In the genomic region with DNA sequence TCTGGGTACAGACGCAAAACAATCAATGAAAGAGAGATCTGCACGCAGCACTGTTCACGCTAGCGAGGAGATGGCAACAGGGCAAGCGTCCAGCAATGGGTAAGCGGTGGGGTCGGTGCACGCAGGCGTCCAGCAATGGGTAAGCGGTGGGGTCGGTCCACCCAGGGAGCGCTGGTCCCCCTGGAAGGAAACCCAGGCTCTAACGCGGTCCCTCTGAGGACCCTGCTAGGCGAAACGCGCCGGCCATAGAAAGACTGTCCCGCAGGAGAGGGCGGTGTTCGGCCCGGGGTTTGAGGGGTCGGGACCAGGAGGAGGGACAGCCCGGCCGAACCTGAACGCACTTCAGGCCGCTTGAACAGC, we compare ENCODE assay signal across 8 cellular contexts. TPM values are rescaled to one million over a fixed set of nuclear protein-coding genes. Genes with fewer than 3 reads are reported as not detected.
A peak's percentile ranks its signal among the peaks of the same experiment; 100 is the strongest.
DNase-seq lines count a peak whose midpoint lies in the region; ATAC-seq and TF ChIP-seq lines count a peak whose summit lies in the region.

No MANE protein-coding gene starts in this region.

- H3K27ac Mint-ChIP-seq in endothelial cell (ENCODE audit: unreplicated experiment), result peak overlapping the region; percentile 92
- H3K27ac Mint-ChIP-seq in nephron, result peak overlapping the region; percentile 85 to 97 (median 96)

- no peaks in the 10 kb centered on the region for H3K9me2 ChIP-seq in PC-9 (ENCODE audit: insufficient read depth)

- POLR2A ChIA-PET in PC-9 (lab: Charles Lee; ENCODE audit: unreplicated experiment), result no interaction called here

- H3K4me1 Mint-ChIP-seq in endothelial cell (ENCODE audit: unreplicated experiment) (peaks cover 8% of the 10 kb centered on the region), nephron (peaks cover 9% of the 10 kb centered on the region)

- peaks cover 23% of the 10 kb centered on the region; the same call in 1 of the 2 replicates for H3K36me3 ChIP-seq in PC-9 (ENCODE audit: low read depth)

- H3K4me1 ChIP-seq in PC-9 (replicated peaks; ENCODE audit: insufficient read depth), result peaks cover 19% of the 10 kb centered on the region

- peak overlapping the region; percentile 98 for H2AFZ ChIP-seq in PC-9

- H3F3A ChIP-seq in PC-9 (ENCODE audit: insufficient read depth, low read depth), result peaks cover 26% of the 10 kb centered on the region

- no peaks in the 10 kb centered on the region for H3K9me3 ChIP-seq in PC-9 (ENCODE audit: insufficient read depth, low read depth)

- DNase-seq in PC-9, result no peak
- peak; percentile 33 for DNase-seq in endothelial cell (ENCODE audit: low spot score)
- DNase-seq in GDM1 (lab: John Stamatoyannopoulos, UW), result no peak
- DNase-seq in 8988T, result no peak
- DNase-seq in T1000 (lab: John Stamatoyannopoulos, UW), result no peak

- H3K27ac ChIP-seq in PC-9, result peak overlapping the region; percentile 61

- H3K9me3 Mint-ChIP-seq in endothelial cell (ENCODE audit: unreplicated experiment) (no peaks in the 10 kb centered on the region), nephron (no peaks in the 10 kb centered on the region)

- peaks cover 28% of the 10 kb centered on the region for H4K20me1 ChIP-seq in PC-9 (ENCODE audit: insufficient read depth)

- TF ChIP-seq CTCF in PC-9 (conservative IDR thresholded peaks at IDR 0.05) (no peak), endothelial cell (IDR thresholded peaks at IDR 0.05; ENCODE audit: unreplicated experiment) (no peak), nephron (IDR thresholded peaks at IDR 0.05; ENCODE audit: unreplicated experiment in 3 of 3) (no peak)

- peak; percentile 23 for ATAC-seq in GM18868 (IDR thresholded peaks at IDR 0.05; ENCODE audit: unreplicated experiment)
- ATAC-seq in HG02588 (IDR thresholded peaks at IDR 0.05; ENCODE audit: unreplicated experiment), result peak; percentile 19

- BruUV-seq in PC-9 (replicated peaks; lab: Mats Ljungman, UMichigan), result TSS peak; percentile 76

- H3K4me3 ChIP-seq in PC-9, result peak overlapping the region; percentile 100

- H3K27me3 Mint-ChIP-seq in endothelial cell (ENCODE audit: unreplicated experiment) (peaks cover 17% of the 10 kb centered on the region), nephron (ENCODE audit: low read depth) (no peaks in the 10 kb centered on the region)

- intact Hi-C loops in PC-9 (cut with micrococcal nuclease; ENCODE audit: unreplicated experiment), result no loop called here

- H3K79me2 ChIP-seq in PC-9 (ENCODE audit: low read depth), result peaks cover 58% of the 10 kb centered on the region

- H3K36me3 Mint-ChIP-seq in endothelial cell (ENCODE audit: low read depth, unreplicated experiment), result peaks cover 15% of the 10 kb centered on the region
- H3K36me3 Mint-ChIP-seq in nephron (ENCODE audit: low read depth), result peaks cover 21% of the 10 kb centered on the region

- CTCF ChIA-PET in PC-9 (lab: Charles Lee), result no interaction called here

- H3K27me3 ChIP-seq in PC-9 (ENCODE audit: insufficient read depth, low read depth), result no peaks in the 10 kb centered on the region

- H3K4me2 ChIP-seq in PC-9, result peak overlapping the region; percentile 85

- H3K4me3 Mint-ChIP-seq in endothelial cell (ENCODE audit: unreplicated experiment) (peak overlapping the region; percentile 98), nephron (peak overlapping the region; percentile 93 to 99 (median 99))

RNA-seq across cellular contexts. Expression of a gene that starts 0.6 kb away (rescaled TPM):
- total RNA-seq in PC-9 (2021) (50.2 and 59.0 TPM in 2 replicates), endothelial cell (ENCODE audit: unreplicated experiment) (43.9 TPM)

RNA-seq across cellular contexts. Expression of a gene that starts 22.7 kb away (rescaled TPM):
- total RNA-seq in PC-9 (2021) (38.6 and 43.9 TPM in 2 replicates), endothelial cell (ENCODE audit: unreplicated experiment) (18.6 TPM)

RNA-seq across cellular contexts. Expression of a gene that starts 22.9 kb away (rescaled TPM):
- total RNA-seq in PC-9 (2021), result 62.9 and 69.9 TPM in 2 replicates
- 137 TPM for total RNA-seq in endothelial cell (ENCODE audit: unreplicated experiment)

RNA-seq across cellular contexts. Expression of a gene that starts 51.6 kb away (rescaled TPM):
- 102 and 123 TPM in 2 replicates for total RNA-seq in PC-9 (2021)
- 96.2 TPM for total RNA-seq in endothelial cell (ENCODE audit: unreplicated experiment)
